Comparison of ENCODE assay signal across 11 cellular contexts in the genomic region with DNA sequence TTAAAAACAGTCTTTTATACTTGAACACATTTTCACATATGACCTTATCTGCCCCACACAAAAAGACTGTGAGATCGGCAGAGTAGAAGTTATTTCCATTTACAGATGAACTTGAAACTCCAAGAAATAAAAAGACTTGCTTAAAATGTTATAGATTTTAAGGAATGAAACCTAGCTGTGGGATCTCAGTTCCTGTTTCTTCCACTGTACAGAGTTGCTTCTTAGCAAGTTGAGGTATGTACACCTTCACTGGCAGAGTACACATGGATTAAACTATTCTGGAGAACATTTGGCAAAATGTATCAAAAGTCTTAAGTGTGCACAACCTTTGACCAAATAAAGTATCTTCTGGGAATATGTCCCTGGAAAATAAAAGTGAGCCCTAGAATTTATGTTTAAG. TPM values are rescaled to one million over a fixed set of nuclear protein-coding genes. Genes with fewer than 3 reads are reported as not detected.
"Had no signal": no experiment of that assay in that cellular context is flagged by ENCODE, and none has a peak within 500 bp of the region (broad histone marks: within the 10 kb centered on the region; RNA-seq: fewer than 3 reads in every experiment).

No MANE protein-coding gene starts in this region.

- H3K4me2 ChIP-seq: GM23338 had no signal

- H3K36me3 ChIP-seq: HAP-1 had no signal

- H3K4me3 ChIP-seq: GM23248, GM23338, HAP-1 had no signal

- DNase-seq: GM23248, GOT3, H7, H9, HCEC 1CT, HFFc6 had no signal

- H3K9me3 ChIP-seq: HAP-1 had no signal

- H2AFZ ChIP-seq: GM23248, GM23338 had no signal

- H3K9ac ChIP-seq: GM23248 had no signal

- ATAC-seq: GM23338, HCT116 had no signal

- H3K27ac ChIP-seq: GM23248 had no signal

- H3K4me1 ChIP-seq: HAP-1 had no signal

- FAIRE-seq: H1, H54 had no signal

RNA-seq across cellular contexts. Expression of a gene that starts 48.3 kb away (rescaled TPM):
- total RNA-seq: GM23248, GM23338, H1, H7, H9, HFFc6 had no signal
- polyA plus RNA-seq: GM23248, H1 had no signal
